ENCODE assay signal across 18 cellular contexts in genomic region chr6:124622351-124622750, GRCh38.
A peak's percentile ranks its signal among the peaks of the same experiment; 100 is the strongest.
DNase-seq lines count a peak whose midpoint lies in the region; ATAC-seq and TF ChIP-seq lines count a peak whose summit lies in the region.
"Had no signal": no experiment of that assay in that cellular context is flagged by ENCODE, and none has a peak within 500 bp of the region (broad histone marks: within the 10 kb centered on the region; RNA-seq: fewer than 3 reads in every experiment).

No MANE protein-coding gene starts in this region.

- H2AFZ ChIP-seq in neuronal stem cell (ENCODE audit: low read length), result peak overlapping the region; percentile 42

- H3K9me3 ChIP-seq in neuronal stem cell (replicated peaks in 1 of 2; ENCODE audit: control insufficient read depth in 2 of 2, insufficient read depth in 1 of 2, low read depth in 1 of 2, low read length in 2 of 2), result no peaks in the 10 kb centered on the region
- H3K9me3 ChIP-seq: A549, Caco-2, HAP-1 had no signal

- H4K91ac ChIP-seq in neuronal stem cell (ENCODE audit: low read depth, low read length, poor library complexity), result no peak overlapping the region

- no peak overlapping the region for H2BK5ac ChIP-seq in neuronal stem cell (ENCODE audit: low read length)

- POLR2A ChIA-PET in activated CD4-positive, alpha-beta T cell treated with anti-CD3 and anti-CD28 coated beads, Interleukin-2, amount 10 ng/mL, durations not matched to agents 7 days and 5 days (lab: Charles Lee), result no interaction called here

- no peak overlapping the region for H4K8ac ChIP-seq in neuronal stem cell (ENCODE audit: low read depth, low read length)

- no peak overlapping the region for H2BK120ac ChIP-seq in neuronal stem cell (ENCODE audit: low read depth, low read length)

- H3K4me1 Mint-ChIP-seq in activated CD4-positive, alpha-beta T cell treated with anti-CD3 and anti-CD28 coated beads, Interleukin-2, amount 10 ng/mL, durations not matched to agents 7 days and 5 days, result no peaks in the 10 kb centered on the region

- H3K4me3 ChIP-seq in neuronal stem cell (ENCODE audit: low read length in 2 of 2), result no peak overlapping the region
- H3K4me3 ChIP-seq: A549, GM12878, HAP-1 had no signal

- TF ChIP-seq CTCF in omental fat pad (IDR thresholded peaks at IDR 0.05), result no peak

- WGBS in neuronal stem cell (ENCODE audit: extremely low coverage in 2 of 2, insufficient read length in 2 of 2, insufficient replicate concordance in 1 of 2), 2 donors, result no CpG with 5 or more reads among the region's 5 CpGs

- no peaks in the 10 kb centered on the region for H3K27me3 Mint-ChIP-seq in activated CD4-positive, alpha-beta T cell treated with anti-CD3 and anti-CD28 coated beads, Interleukin-2, amount 10 ng/mL, durations not matched to agents 7 days and 5 days
- H3K27me3 Mint-ChIP-seq: CD4-positive, alpha-beta T cell had no signal

- no peak overlapping the region for H2AK5ac ChIP-seq in neuronal stem cell (ENCODE audit: low read depth, low read length)

- H3K36me3 Mint-ChIP-seq in activated CD4-positive, alpha-beta T cell treated with anti-CD3 and anti-CD28 coated beads, Interleukin-2, amount 10 ng/mL, durations not matched to agents 7 days and 5 days (ENCODE audit: low read depth), result no peaks in the 10 kb centered on the region

- H2BK12ac ChIP-seq in neuronal stem cell (ENCODE audit: low read length), result no peak overlapping the region

- DNase-seq in activated CD4-positive, alpha-beta T cell treated with anti-CD3 and anti-CD28 coated beads, Interleukin-2, amount 10 ng/mL, durations not matched to agents 7 days and 5 days, result no peak
- no peak for DNase-seq in activated CD4-positive, alpha-beta T cell treated with anti-CD3 and anti-CD28 coated beads, Interleukin-2, amount 50 U/mL, for 48 hours
- DNase-seq in cerebellar cortex (ENCODE audit: low spot score), result peak; percentile 66
- DNase-seq in neuronal stem cell (ENCODE audit: low spot score), result no peak
- DNase-seq in omental fat pad (ENCODE audit: low spot score), result no peak
- DNase-seq in GDM1 (lab: John Stamatoyannopoulos, UW), result no peak
- DNase-seq: AML-193; Caco-2; CD4-positive, alpha-beta T cell; DMS153; DMS79; KG1 had no signal

- no peaks in the 10 kb centered on the region for H3K9me3 Mint-ChIP-seq in activated CD4-positive, alpha-beta T cell treated with anti-CD3 and anti-CD28 coated beads, Interleukin-2, amount 10 ng/mL, durations not matched to agents 7 days and 5 days
- H3K9me3 Mint-ChIP-seq: CD4-positive, alpha-beta T cell had no signal

- CTCF ChIA-PET in activated CD4-positive, alpha-beta T cell treated with anti-CD3 and anti-CD28 coated beads, Interleukin-2, amount 10 ng/mL, durations not matched to agents 7 days and 5 days (lab: Charles Lee), result no interaction called here

- no peak overlapping the region for H3K9ac ChIP-seq in neuronal stem cell (ENCODE audit: low read depth, low read length, poor library complexity)

- no peak overlapping the region for H2BK15ac ChIP-seq in neuronal stem cell (ENCODE audit: low read length)

- no peak overlapping the region for H3K23ac ChIP-seq in neuronal stem cell (ENCODE audit: low read depth, low read length, poor library complexity)

- H3K27ac Mint-ChIP-seq in activated CD4-positive, alpha-beta T cell treated with anti-CD3 and anti-CD28 coated beads, Interleukin-2, amount 10 ng/mL, durations not matched to agents 7 days and 5 days, result peak overlapping the region; percentile 36
- H3K27ac Mint-ChIP-seq: CD4-positive, alpha-beta T cell had no signal

- no peak overlapping the region for H3K4me3 Mint-ChIP-seq in activated CD4-positive, alpha-beta T cell treated with anti-CD3 and anti-CD28 coated beads, Interleukin-2, amount 10 ng/mL, durations not matched to agents 7 days and 5 days
- H3K4me3 Mint-ChIP-seq: CD4-positive, alpha-beta T cell had no signal

- no peaks in the 10 kb centered on the region for H3K36me3 ChIP-seq in neuronal stem cell (replicated peaks in 1 of 2; ENCODE audit: control insufficient read depth in 2 of 2, insufficient read depth in 2 of 2, low read length in 2 of 2)
- H3K36me3 ChIP-seq: HAP-1 had no signal

- no peak overlapping the region for H3K18ac ChIP-seq in neuronal stem cell (ENCODE audit: low read length)

- H3K27ac ChIP-seq in neuronal stem cell (replicated peaks; ENCODE audit: low read length), result no peak overlapping the region
- H3K27ac ChIP-seq: 22Rv1, A549, C4-2B had no signal

- no peak for ATAC-seq in GM21786 (IDR thresholded peaks at IDR 0.05; ENCODE audit: unreplicated experiment)
- no peak for ATAC-seq in omental fat pad (ENCODE audit: low FRiP score)
- ATAC-seq: A549, GM12878 had no signal

- no peak overlapping the region for H3K4me2 ChIP-seq in neuronal stem cell (ENCODE audit: insufficient read depth, low read length, poor library complexity, severe bottlenecking)
- H3K4me2 ChIP-seq: A549 had no signal

- H3K27me3 ChIP-seq in neuronal stem cell (ENCODE audit: control insufficient read depth in 3 of 3, insufficient read depth in 3 of 3, low read depth in 1 of 3, low read length in 3 of 3), result no peaks in the 10 kb centered on the region

- H3K4ac ChIP-seq in neuronal stem cell (ENCODE audit: low read length), result no peak overlapping the region

- peaks cover 0 to 3% of the 10 kb centered on the region in 2 donors for H3K4me1 ChIP-seq in neuronal stem cell (ENCODE audit: control insufficient read depth in 2 of 2, insufficient read depth in 1 of 2, low read depth in 1 of 2, low read length in 2 of 2)
- H3K4me1 ChIP-seq: A549, Caco-2 had no signal

- no peaks in the 10 kb centered on the region for H3K79me1 ChIP-seq in neuronal stem cell (ENCODE audit: low read depth, low read length)

- H3K14ac ChIP-seq in neuronal stem cell (ENCODE audit: low read length), result no peak overlapping the region
